In genomic region chr3:12041476-12041875, GRCh38 we compare ENCODE assay signal across 19 cellular contexts. TPM values are rescaled to one million over a fixed set of nuclear protein-coding genes. Genes with fewer than 3 reads are reported as not detected.
A peak's percentile ranks its signal among the peaks of the same experiment; 100 is the strongest.
DNase-seq lines count a peak whose midpoint lies in the region; ATAC-seq and TF ChIP-seq lines count a peak whose summit lies in the region.
"Had no signal": no experiment of that assay in that cellular context is flagged by ENCODE, and none has a peak within 500 bp of the region (broad histone marks: within the 10 kb centered on the region; RNA-seq: fewer than 3 reads in every experiment).

No MANE protein-coding gene starts in this region.

- peak overlapping the region in 1 of 59 donors; percentile 7 for H3K4me3 ChIP-seq in dorsolateral prefrontal cortex
- H3K4me3 ChIP-seq: A549, GM23248 had no signal

- peaks cover 0 to 6% (median 0%) of the 10 kb centered on the region in 45 donors for H3K27me3 ChIP-seq in dorsolateral prefrontal cortex

- no peaks in the 10 kb centered on the region for H3K4me1 Mint-ChIP-seq in T-helper 2 cell treated with Interferon-gamma antibody and Interleukin-4, amounts not matched to agents 5 μg/mL and 100 μg/mL, for 36 hours (ENCODE audit: low read depth)
- H3K4me1 Mint-ChIP-seq: CD4-positive, alpha-beta memory T cell had no signal

- no peaks in the 10 kb centered on the region for H3K36me3 Mint-ChIP-seq in T-helper 2 cell treated with Interferon-gamma antibody and Interleukin-4, amounts not matched to agents 5 μg/mL and 100 μg/mL, for 36 hours (ENCODE audit: low read depth)
- H3K36me3 Mint-ChIP-seq: CD4-positive, alpha-beta memory T cell had no signal

- no peak for TF ChIP-seq CTCF in dorsolateral prefrontal cortex (IDR thresholded peaks at IDR 0.05 in 54 of 56, conservative IDR thresholded peaks at IDR 0.05 in 2 of 56; ENCODE audit: low read depth in 1 of 56, partially characterized antibody in 56 of 56)

- intact Hi-C loops in dorsolateral prefrontal cortex (cut with DNase I): loop anchor here (10.0 kb wide), 2 partner anchors 87 to 197 kb away; partner anchors contain the start of gene TAMM41 (in 2 of the 2)

- H3K4me3 Mint-ChIP-seq in T-helper 2 cell treated with Interferon-gamma antibody and Interleukin-4, amounts not matched to agents 5 μg/mL and 100 μg/mL, for 36 hours: no peak overlapping the region

- peaks cover 11% of the 10 kb centered on the region for H3K27me3 Mint-ChIP-seq in T-helper 2 cell treated with Interferon-gamma antibody and Interleukin-4, amounts not matched to agents 5 μg/mL and 100 μg/mL, for 36 hours (ENCODE audit: low read depth)

- H3K27ac ChIP-seq in dorsolateral prefrontal cortex: peak overlapping the region in 43 of 59 donors; percentile 3 to 77 (median 42)
- H3K27ac ChIP-seq: A549, GM23248 had no signal

- H3K9me3 Mint-ChIP-seq in T-helper 2 cell treated with Interferon-gamma antibody and Interleukin-4, amounts not matched to agents 5 μg/mL and 100 μg/mL, for 36 hours: no peaks in the 10 kb centered on the region
- H3K9me3 Mint-ChIP-seq: CD4-positive, alpha-beta memory T cell had no signal

- DNase-seq in Ammon's horn (ENCODE audit: low spot score) (peak; percentile 4), NCI-H446 (lab: John Stamatoyannopoulos, UW) (peak; percentile 4 to 24), cerebellar cortex (ENCODE audit: low spot score) (peak; percentile 72), dorsolateral prefrontal cortex (no peak), T-helper 2 cell (no peak), T-helper 1 cell (no peak)
- DNase-seq in T-helper 2 cell treated with Interferon-gamma antibody and Interleukin-4, amounts not matched to agents 5 μg/mL and 100 μg/mL, for 36 hours (ENCODE audit: low spot score): no peak
- DNase-seq: 8988T; ACHN; AML-193; Calu3; CD4-positive, alpha-beta memory T cell; COR-L47; DMS53; DMS79 treated with DMSO at 0.1 percent for 48 hours; GM23248; HCEC 1CT had no signal

- ATAC-seq in HG03045 (IDR thresholded peaks at IDR 0.05; ENCODE audit: unreplicated experiment): no peak
- ATAC-seq: A549 had no signal

- no peak overlapping the region for H3K27ac Mint-ChIP-seq in T-helper 2 cell treated with Interferon-gamma antibody and Interleukin-4, amounts not matched to agents 5 μg/mL and 100 μg/mL, for 36 hours
- H3K27ac Mint-ChIP-seq: CD4-positive, alpha-beta memory T cell had no signal

RNA-seq across cellular contexts. Expression of gene SYN2, which starts 37.3 kb away (rescaled TPM):
- 100 to 1,000 TPM in 117 of 120 experiments, 10 to 100 TPM in 3; 64.5 to 365 (median 234) TPM for total RNA-seq in dorsolateral prefrontal cortex
- total RNA-seq: Calu3; CD4-positive, alpha-beta memory T cell; GM23248 had no signal

Comparison
In these comparisons a context has a peak if more than half of its experiments do, and no peak if none do; other contexts are left out.
1. DNase-seq: peak in Ammon's horn (single experiment), NCI-H446 (2 of 2) and cerebellar cortex (single experiment); none in dorsolateral prefrontal cortex (0 of 10), T-helper 2 cell treated with Interferon-gamma antibody and Interleukin-4, amounts not matched to agents 5 μg/mL and 100 μg/mL, for 36 hours (single experiment), T-helper 2 cell (0 of 5) and T-helper 1 cell (0 of 5).